In the genomic region with DNA sequence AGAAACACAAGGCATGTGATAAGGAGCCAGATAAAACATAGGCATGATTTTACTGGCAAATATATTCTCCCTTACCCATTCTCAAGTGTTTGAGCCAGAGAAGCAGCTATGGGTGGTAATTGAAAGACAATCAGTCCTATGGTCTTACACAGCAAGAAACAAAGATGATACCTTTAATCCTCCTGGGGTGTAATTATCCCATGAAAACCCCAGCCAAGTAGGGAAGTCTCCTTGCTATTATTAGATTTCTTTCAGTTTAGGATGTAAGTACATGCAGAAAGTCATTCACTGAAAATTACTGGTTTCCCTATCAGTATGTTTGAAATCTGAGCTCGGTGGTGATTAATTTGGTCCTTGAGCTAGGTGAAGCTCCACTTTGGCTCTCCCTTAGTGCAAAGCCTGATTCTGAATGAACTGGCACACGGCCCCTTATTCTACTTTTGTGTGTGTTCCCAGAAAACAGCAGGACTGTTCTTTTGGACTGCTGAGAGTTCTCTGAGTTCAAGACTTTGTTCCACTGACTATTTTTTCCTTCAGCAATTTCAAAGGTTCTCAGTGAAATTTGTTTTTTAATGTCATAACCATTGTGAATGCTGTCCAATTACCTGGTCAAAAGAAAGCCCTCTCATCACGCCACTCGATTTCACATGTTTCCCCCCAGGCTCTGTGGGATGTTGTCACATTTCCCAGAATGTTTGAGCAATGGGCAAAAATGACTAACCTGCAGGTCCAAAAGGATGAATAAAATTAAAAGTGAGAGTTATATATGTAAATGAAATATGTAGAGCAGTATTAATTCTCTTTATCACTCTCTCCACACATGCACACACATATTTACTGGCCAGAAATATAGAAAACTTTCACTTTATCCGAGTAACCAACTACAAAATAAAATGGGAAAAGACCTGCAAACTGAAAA, we compare ENCODE assay signal across 13 cellular contexts.
DNase-seq lines count a peak whose midpoint lies in the region; ATAC-seq, FAIRE-seq and TF ChIP-seq lines count a peak whose summit lies in the region.
"Had no signal": no experiment of that assay in that cellular context is flagged by ENCODE, and none has a peak within 500 bp of the region (broad histone marks: within the 10 kb centered on the region; RNA-seq: fewer than 3 reads in every experiment).

No MANE protein-coding gene starts in this region.

- intact Hi-C loops in left colon (cut with DNase I, micrococcal nuclease), result no loop called here
- intact Hi-C loops in pancreas (cut with DNase I), result no loop called here

- peaks cover 0 to 8% (median 0%) of the 10 kb centered on the region in 3 donors for H3K4me1 ChIP-seq in pancreas

- H3K27ac Mint-ChIP-seq in activated naive CD4-positive, alpha-beta T cell treated with anti-CD3 and anti-CD28 coated beads, Interleukin-2, amount 50 U/mL, for 72 hours, result peak overlapping the region; percentile 48 to 96
- peak overlapping the region; percentile 58 for H3K27ac Mint-ChIP-seq in stimulated activated naive CD8-positive, alpha-beta T cell treated with anti-CD3 and anti-CD28 coated beads, Interleukin-15, Interleukin-2, amounts not matched to agents 100 ng/mL and 50 ng/mL, for 24 hours
- H3K27ac Mint-ChIP-seq: stimulated activated memory B cell treated with anti-CD40 and anti-IgM and Interleukin-4, amounts not matched to agents 10 μg/mL and 1 μg/mL and 100 μg/mL, for 72 hours had no signal

- no peaks in the 10 kb centered on the region for H3K27me3 ChIP-seq in pancreas

- no peak overlapping the region for H3K4me3 ChIP-seq in coronary artery
- no peak overlapping the region for H3K4me3 ChIP-seq in pancreas

- ATAC-seq in activated naive CD4-positive, alpha-beta T cell treated with anti-CD3 and anti-CD28 coated beads, Interleukin-2, amount 50 U/mL, for 72 hours, result peak; percentile 66 to 72
- ATAC-seq in left colon (no peak), GM18498 (IDR thresholded peaks at IDR 0.05; ENCODE audit: unreplicated experiment) (no peak), pancreas (no peak)
- ATAC-seq: stimulated activated memory B cell treated with anti-CD40 and anti-IgM and Interleukin-4, amounts not matched to agents 10 μg/mL and 1 μg/mL and 100 μg/mL, for 72 hours had no signal

- H3K36me3 ChIP-seq in pancreas, result no peaks in the 10 kb centered on the region

- TF ChIP-seq CTCF in coronary artery (IDR thresholded peaks at IDR 0.05), result no peak
- no peak for TF ChIP-seq CTCF in pancreas (IDR thresholded peaks at IDR 0.05)

- peaks cover 22% of the 10 kb centered on the region for H3K4me1 Mint-ChIP-seq in stimulated activated naive CD8-positive, alpha-beta T cell treated with anti-CD3 and anti-CD28 coated beads, Interleukin-15, Interleukin-2, amounts not matched to agents 100 ng/mL and 50 ng/mL, for 24 hours (ENCODE audit: low read depth)
- H3K4me1 Mint-ChIP-seq: stimulated activated memory B cell treated with anti-CD40 and anti-IgM and Interleukin-4, amounts not matched to agents 10 μg/mL and 1 μg/mL and 100 μg/mL, for 72 hours had no signal

- H3K27ac ChIP-seq in coronary artery (peak overlapping the region; percentile 60 to 91), pancreas (no peak overlapping the region)

- FAIRE-seq in pancreas (lab: Jason Lieb, UNC), result no peak

- peak in 1 of 2 donors; percentile 11 for DNase-seq in activated naive CD4-positive, alpha-beta T cell treated with anti-CD3 and anti-CD28 coated beads, Interleukin-2, amount 50 U/mL, for 72 hours (ENCODE audit: low spot score in 2 of 2)
- DNase-seq in activated naive CD4-positive, alpha-beta T cell (lab: John Stamatoyannopoulos, UW), result no peak
- DNase-seq in NCI-H69 (lab: John Stamatoyannopoulos, UW), result peak; percentile 97
- DNase-seq in coronary artery (ENCODE audit: low spot score), result no peak
- DNase-seq in left colon, result no peak
- DNase-seq in pancreas, result no peak
- DNase-seq: activated gamma-delta T cell, MM.1S, small intestine had no signal

- 50 to 51% methylated on average over 5 of the region's 5 CpGs for WGBS in pancreas, 2 donors

- peaks cover 8% of the 10 kb centered on the region for H3K27me3 Mint-ChIP-seq in stimulated activated naive CD8-positive, alpha-beta T cell treated with anti-CD3 and anti-CD28 coated beads, Interleukin-15, Interleukin-2, amounts not matched to agents 100 ng/mL and 50 ng/mL, for 24 hours

- H3K4me3 Mint-ChIP-seq in stimulated activated naive CD8-positive, alpha-beta T cell treated with anti-CD3 and anti-CD28 coated beads, Interleukin-15, Interleukin-2, amounts not matched to agents 100 ng/mL and 50 ng/mL, for 24 hours, result peak overlapping the region; percentile 19
- H3K4me3 Mint-ChIP-seq: CD14-positive monocyte; stimulated activated memory B cell treated with anti-CD40 and anti-IgM and Interleukin-4, amounts not matched to agents 10 μg/mL and 1 μg/mL and 100 μg/mL, for 72 hours had no signal

- H3K9me3 Mint-ChIP-seq in activated naive CD4-positive, alpha-beta T cell treated with anti-CD3 and anti-CD28 coated beads, Interleukin-2, amount 50 U/mL, for 72 hours, result no peaks in the 10 kb centered on the region
- H3K9me3 Mint-ChIP-seq in stimulated activated naive CD8-positive, alpha-beta T cell treated with anti-CD3 and anti-CD28 coated beads, Interleukin-15, Interleukin-2, amounts not matched to agents 100 ng/mL and 50 ng/mL, for 24 hours, result no peaks in the 10 kb centered on the region
- H3K9me3 Mint-ChIP-seq: CD14-positive monocyte; stimulated activated memory B cell treated with anti-CD40 and anti-IgM and Interleukin-4, amounts not matched to agents 10 μg/mL and 1 μg/mL and 100 μg/mL, for 72 hours had no signal

- no peaks in the 10 kb centered on the region for H3K9me3 ChIP-seq in pancreas

- peaks cover 0 to 6% of the 10 kb centered on the region in 2 donors for H3K36me3 Mint-ChIP-seq in activated naive CD4-positive, alpha-beta T cell treated with anti-CD3 and anti-CD28 coated beads, Interleukin-2, amount 50 U/mL, for 72 hours
- H3K36me3 Mint-ChIP-seq in stimulated activated naive CD8-positive, alpha-beta T cell treated with anti-CD3 and anti-CD28 coated beads, Interleukin-15, Interleukin-2, amounts not matched to agents 100 ng/mL and 50 ng/mL, for 24 hours (ENCODE audit: low read depth), result no peaks in the 10 kb centered on the region
- H3K36me3 Mint-ChIP-seq: CD14-positive monocyte; stimulated activated memory B cell treated with anti-CD40 and anti-IgM and Interleukin-4, amounts not matched to agents 10 μg/mL and 1 μg/mL and 100 μg/mL, for 72 hours had no signal

Comparison
In these comparisons a context has a peak if more than half of its experiments do, and no peak if none do; other contexts are left out.
1. ATAC-seq: peak in activated naive CD4-positive, alpha-beta T cell treated with anti-CD3 and anti-CD28 coated beads, Interleukin-2, amount 50 U/mL, for 72 hours (2 of 2); none in left colon (single experiment), GM18498 (single experiment) and pancreas (0 of 4).
2. H3K27ac ChIP-seq: peak in coronary artery (2 of 2); none in pancreas (0 of 4).